In genomic region chr5:97090944-97091343, GRCh38 we compare ENCODE assay signal across 1 cellular context.
TF ChIP-seq lines count a peak whose summit lies in the region.

No MANE protein-coding gene starts in this region.

TF ChIP-seq in K562, 482 proteins besides CTCF, POLR2A, EP300 and RAD21:
- no peak for TF ChIP-seq KAT7 (CRISPR knock-in tag; IDR thresholded peaks at IDR 0.05; ENCODE audit: borderline replicate concordance)
- TF ChIP-seq, protein P1, sequence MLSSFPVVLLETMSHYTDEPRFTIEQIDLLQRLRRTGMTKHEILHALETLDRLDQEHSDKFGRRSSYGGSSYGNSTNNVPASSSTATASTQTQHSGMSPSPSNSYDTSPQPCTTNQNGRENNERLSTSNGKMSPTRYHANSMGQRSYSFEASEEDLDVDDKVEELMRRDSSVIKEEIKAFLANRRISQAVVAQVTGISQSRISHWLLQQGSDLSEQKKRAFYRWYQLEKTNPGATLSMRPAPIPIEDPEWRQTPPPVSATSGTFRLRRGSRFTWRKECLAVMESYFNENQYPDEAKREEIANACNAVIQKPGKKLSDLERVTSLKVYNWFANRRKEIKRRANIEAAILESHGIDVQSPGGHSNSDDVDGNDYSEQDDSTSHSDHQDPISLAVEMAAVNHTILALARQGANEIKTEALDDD (IDR thresholded peaks at IDR 0.05), result peak; percentile 53; the same call in 1 of the 2 replicates
